ENCODE assay signal across 1 cellular context in the genomic region with DNA sequence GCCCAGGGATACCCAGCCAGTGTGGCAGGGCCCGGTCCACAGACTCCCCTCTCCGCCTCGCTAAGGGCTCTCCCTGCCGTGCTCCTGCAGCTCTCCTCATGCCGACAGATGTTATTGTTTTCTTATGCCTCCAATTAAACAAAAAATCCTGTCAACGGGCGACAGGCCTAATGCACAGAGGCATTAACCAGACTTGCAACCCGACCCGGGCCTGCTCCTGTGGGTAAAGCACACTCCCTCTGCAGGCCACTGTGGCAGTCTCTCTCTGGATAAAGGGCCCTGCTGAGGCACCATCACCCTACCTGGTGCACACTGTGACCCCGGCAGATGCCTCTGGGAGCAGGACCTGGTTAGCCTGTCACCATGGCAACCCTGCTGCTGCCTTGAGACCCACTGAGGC.
TF ChIP-seq lines count a peak whose summit lies in the region.

No MANE protein-coding gene starts in this region.

TF ChIP-seq in HEK293, 187 proteins besides CTCF, POLR2A, EP300 and RAD21 (continued from another document):
- TF ChIP-seq ZNF692 (tag by site-specific recombination; IDR thresholded peaks at IDR 0.05) (no peak), ZBTB8A (tag by site-specific recombination; IDR thresholded peaks at IDR 0.05) (0 out of 2 replicates have a peak, but pooled peaks have one; percentile 10), ZBTB44 (tag by site-specific recombination; IDR thresholded peaks at IDR 0.05) (peak; percentile 56), KLF8 (tag by site-specific recombination; IDR thresholded peaks at IDR 0.05) (no peak), ZNF639 (tag by site-specific recombination; IDR thresholded peaks at IDR 0.05) (no peak), ZNF184 (tag by site-specific recombination; IDR thresholded peaks at IDR 0.05) (no peak)
